Comparison of ENCODE assay signal across 17 cellular contexts in the genomic region with DNA sequence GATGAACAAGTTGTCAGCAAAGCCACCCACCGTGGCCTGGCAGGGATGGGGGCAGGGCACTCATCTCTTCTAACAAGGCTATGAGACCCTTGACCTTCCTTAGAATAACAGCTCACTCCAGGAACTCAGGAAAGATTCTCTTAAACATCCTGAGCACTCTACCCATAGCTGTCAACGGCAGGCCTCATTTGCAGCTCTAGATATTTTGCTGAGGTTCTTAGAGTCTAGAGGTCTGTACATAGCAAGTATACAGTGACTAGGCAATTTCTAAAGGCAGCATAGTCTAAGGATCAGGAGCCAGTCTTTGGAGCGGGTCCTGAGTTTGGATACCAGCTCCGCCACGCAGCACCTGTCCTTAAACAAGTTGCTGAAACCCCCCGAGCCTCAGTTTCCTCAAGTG. TPM values are rescaled to one million over a fixed set of nuclear protein-coding genes. Genes with fewer than 3 reads are reported as not detected.
DNase-seq lines count a peak whose midpoint lies in the region; ATAC-seq, FAIRE-seq and TF ChIP-seq lines count a peak whose summit lies in the region.
"Had no signal": no experiment of that assay in that cellular context is flagged by ENCODE, and none has a peak within 500 bp of the region (broad histone marks: within the 10 kb centered on the region; RNA-seq: fewer than 3 reads in every experiment).

No MANE protein-coding gene starts in this region.

- peaks cover 3% of the 10 kb centered on the region for H3K23me2 ChIP-seq in H1 (ENCODE audit: low read depth, low read length)

- DNase-seq in HepG2 (ENCODE audit: low spot score) (no peak), right lobe of liver (no peak), H1 (ENCODE audit: low read depth in 1 of 2, low spot score in 2 of 2) (peak in 1 of 2 experiments; percentile 45), uterus (no peak), midbrain (lab: John Stamatoyannopoulos, UW) (no peak), NCI-H446 (lab: John Stamatoyannopoulos, UW) (no peak)
- DNase-seq in stimulated activated CD8-positive, alpha-beta memory T cell treated with anti-CD3 and anti-CD28 coated beads, Interleukin-4, amount 100 ng/mL, for 48 hours = no peak
- DNase-seq: activated B cell treated with CpG ODN at 0.5 μM for 24 hours; activated naive CD4-positive, alpha-beta T cell treated with anti-CD3 and anti-CD28 coated beads for 36 hours; Caco-2; mammary epithelial cell; NCI-H187; NCI-H510A treated with DMSO at 0.1 percent for 48 hours; RPMI8226; stimulated activated CD4-positive, alpha-beta T cell treated with anti-CD3 and anti-CD28 coated beads, Interleukin-12 subunit alpha, Interleukin-12 subunit beta, amount 100 ng/mL, for 4 hours had no signal

- WGBS in HepG2 (ENCODE audit: low lambda C conversion rate) = 32% methylated on average over 6 of the region's 6 CpGs
- 39% methylated on average over 2 of the region's 6 CpGs for WGBS in right lobe of liver (ENCODE audit: insufficient coverage, low coverage, low lambda C conversion rate, missing lambda C conversion rate)
- 55% methylated on average over 6 of the region's 6 CpGs; no CpG with 5 or more reads in 1 of the 2 experiments for WGBS in H1 (ENCODE audit: extremely low coverage in 1 of 2, insufficient coverage in 1 of 2, insufficient read length in 1 of 2, insufficient replicate concordance in 2 of 2, low coverage in 1 of 2, low lambda C conversion rate in 2 of 2, missing lambda C conversion rate in 1 of 2), 2 experiments

- H3K56ac ChIP-seq in H1 (replicated peaks; ENCODE audit: insufficient read length, low read depth, low read length) = no peak overlapping the region

- FAIRE-seq in HepG2 (lab: Jason Lieb, UNC) = no peak
- FAIRE-seq in H1 (lab: Jason Lieb, UNC) = no peak
- FAIRE-seq: GM12891 had no signal

- H3K79me2 ChIP-seq in HepG2 (ENCODE audit: insufficient read depth, low read length) (no peaks in the 10 kb centered on the region), H1 (ENCODE audit: control insufficient read depth in 1 of 2, insufficient read depth in 2 of 2, low read length in 2 of 2) (peaks cover 28 to 93% of the 10 kb centered on the region in 2 experiments)

- no peak for TF ChIP-seq CTCF in HepG2 (CRISPR knock-in tag; IDR thresholded peaks at IDR 0.05)
- no peak for TF ChIP-seq CTCF in right lobe of liver (IDR thresholded peaks at IDR 0.05)
- TF ChIP-seq CTCF in H1 (IDR thresholded peaks at IDR 0.05; ENCODE audit: control extremely low read depth in 1 of 3, insufficient read depth in 1 of 3, low read depth in 1 of 3, low read length in 3 of 3) = no peak
- TF ChIP-seq CTCF in nephron (IDR thresholded peaks at IDR 0.05; ENCODE audit: unreplicated experiment in 3 of 3) = no peak
- TF ChIP-seq CTCF in uterus (IDR thresholded peaks at IDR 0.05) = no peak

- peaks cover 6% of the 10 kb centered on the region for H3K36me3 Mint-ChIP-seq in nephron (ENCODE audit: low read depth)

- no peak overlapping the region for H3K9ac ChIP-seq in HepG2 (ENCODE audit: insufficient read depth, low read depth, low read length)
- no peak overlapping the region for H3K9ac ChIP-seq in H1 (replicated peaks in 1 of 4; ENCODE audit: extremely low read depth in 1 of 4, low read depth in 3 of 4, low read length in 3 of 4)

- H3K23ac ChIP-seq in H1 (ENCODE audit: insufficient read length) = no peak overlapping the region

- no peak overlapping the region for H3K27ac ChIP-seq in HepG2 (ENCODE audit: extremely low read length, insufficient read depth, low read length)
- no peak overlapping the region for H3K27ac ChIP-seq in right lobe of liver
- H3K27ac ChIP-seq in H1 (ENCODE audit: low read depth, low read length) = no peak overlapping the region
- peak overlapping the region; percentile 76 to 77 for H3K27ac ChIP-seq in uterus

- TF ChIP-seq EP300 in HepG2 (IDR thresholded peaks at IDR 0.05; ENCODE audit: low read depth in 2 of 2, low read length in 2 of 2) (no peak), HepG2 (CRISPR knock-in tag; IDR thresholded peaks at IDR 0.05; ENCODE audit: borderline replicate concordance) (no peak), H1 (IDR thresholded peaks at IDR 0.05; ENCODE audit: borderline replicate concordance in 1 of 2, low read depth in 2 of 2, low read length in 2 of 2) (no peak)

- intact Hi-C loops in HepG2 (cut with micrococcal nuclease; ENCODE audit: unreplicated experiment) (no loop called here), right lobe of liver (cut with DNase I) (no loop called here), uterus (cut with DNase I; ENCODE audit: low total_unique reads) (no loop called here)

- H2AK5ac ChIP-seq in H1 (ENCODE audit: low read depth, low read length) = peak overlapping the region; percentile 84; the same call in 1 of the 2 replicates

- TF ChIP-seq RAD21 in HepG2 (CRISPR knock-in tag; IDR thresholded peaks at IDR 0.05) (no peak), H1 (IDR thresholded peaks at IDR 0.05 in 1 of 2, conservative IDR thresholded peaks at IDR 0.05 in 1 of 2; ENCODE audit: low read depth in 2 of 2, low read length in 2 of 2) (no peak)

- no peaks in the 10 kb centered on the region for H3K27me3 Mint-ChIP-seq in nephron (ENCODE audit: low read depth)
- H3K27me3 Mint-ChIP-seq: activated B cell treated with CpG ODN at 0.5 μM for 24 hours had no signal

- H3K4me3 ChIP-seq in HepG2 (replicated peaks in 1 of 3; ENCODE audit: insufficient read depth in 1 of 3, low read depth in 2 of 3, low read length in 3 of 3) = no peak overlapping the region
- no peak overlapping the region for H3K4me3 ChIP-seq in right lobe of liver
- H3K4me3 ChIP-seq in H1 (ENCODE audit: extremely low read depth in 1 of 4, insufficient read depth in 2 of 4, low read depth in 3 of 4, low read length in 4 of 4) = peak overlapping the region in 1 of 4 experiments; percentile 54; a peak in 2 of 8 replicates
- H3K4me3 ChIP-seq in uterus = no peak overlapping the region

- H3K4ac ChIP-seq in H1 (replicated peaks; ENCODE audit: insufficient read length, low read depth, low read length) = no peak overlapping the region

- in situ Hi-C loops in HepG2 (cut with HindIII; ENCODE audit: extremely low pct_ligation_motif_present, low pct_unique_long_range_greater_than_20kb) = no loop called here

- H2BK120ac ChIP-seq in H1 (replicated peaks; ENCODE audit: low read depth, low read length) = peak overlapping the region; percentile 33

- H3K36me3 ChIP-seq in HepG2 (replicated peaks in 1 of 2; ENCODE audit: control insufficient read depth in 1 of 2, insufficient read depth in 2 of 2, low read length in 2 of 2) (no peaks in the 10 kb centered on the region), right lobe of liver (no peaks in the 10 kb centered on the region), H1 (ENCODE audit: control insufficient read depth in 2 of 4, insufficient read depth in 4 of 4, low read length in 3 of 4) (no peaks in the 10 kb centered on the region), uterus (no peaks in the 10 kb centered on the region)

- H3K27ac Mint-ChIP-seq in nephron = peak overlapping the region; percentile 97 to 99 (median 97)
- H3K27ac Mint-ChIP-seq: activated B cell treated with CpG ODN at 0.5 μM for 24 hours; activated naive CD4-positive, alpha-beta T cell treated with anti-CD3 and anti-CD28 coated beads for 36 hours had no signal

- no peak for ATAC-seq in HepG2
- ATAC-seq in right lobe of liver = no peak

- peak overlapping the region; percentile 40; the same call in 1 of the 2 replicates for H3K18ac ChIP-seq in H1 (ENCODE audit: extremely low read depth, low read length)

- H3K9me3 Mint-ChIP-seq in nephron = peaks cover 6% of the 10 kb centered on the region

- CTCF ChIA-PET in HepG2 (lab: Yijun Ruan, JAX; ENCODE audit: low intra/inter-chr PET ratio, low total read pairs) (no interaction called here), H1 (lab: Charles Lee; ENCODE audit: partially characterized antibody) (interaction anchor here (1.1 to 3.0 kb wide), 8 partner anchors 9 to 178 kb away, joined by 3 to 11 read pairs (median 4); partner anchors contain the start of gene UBR2)

- H4K5ac ChIP-seq in H1 (ENCODE audit: insufficient read length, low read depth, low read length) = peak overlapping the region; percentile 68

- 0 out of 2 replicates have a peak overlapping the region, but pooled peaks have one; percentile 66 for H2BK15ac ChIP-seq in H1 (ENCODE audit: low read length)

- BruUV-seq in HepG2 (replicated peaks; lab: Mats Ljungman, UMichigan) = no TSS peak

- H2BK20ac ChIP-seq in H1 (ENCODE audit: low read length) = peak overlapping the region; percentile 77

- TF ChIP-seq POLR2A in HepG2 (IDR thresholded peaks at IDR 0.05; ENCODE audit: insufficient read depth in 1 of 2, low read depth in 2 of 2, low read length in 2 of 2) = no peak
- TF ChIP-seq POLR2A in right lobe of liver (IDR thresholded peaks at IDR 0.05) = no peak
- TF ChIP-seq POLR2A in H1 (IDR thresholded peaks at IDR 0.05; ENCODE audit: control extremely low read depth in 1 of 2, low read depth in 2 of 2, low read length in 2 of 2) = no peak
- TF ChIP-seq POLR2A in uterus (IDR thresholded peaks at IDR 0.05) = no peak

- H3K4me2 ChIP-seq in HepG2 (ENCODE audit: low read depth, low read length) (no peak overlapping the region), H1 (ENCODE audit: insufficient read depth in 1 of 2, low read depth in 2 of 2, low read length in 2 of 2) (peak overlapping the region; percentile 73 to 90)

- H3K4me1 Mint-ChIP-seq in nephron = peaks cover 48% of the 10 kb centered on the region

- H3K4me1 ChIP-seq in HepG2 (ENCODE audit: insufficient read depth, low read length) (no peaks in the 10 kb centered on the region), right lobe of liver (no peaks in the 10 kb centered on the region), H1 (replicated peaks in 1 of 4; ENCODE audit: control insufficient read depth in 3 of 4, insufficient read depth in 4 of 4, low read length in 3 of 4) (peaks cover 32 to 56% (median 44%) of the 10 kb centered on the region in 4 experiments), uterus (no peaks in the 10 kb centered on the region)
- H3K4me1 ChIP-seq: Caco-2 had no signal

- no peak overlapping the region for H4K8ac ChIP-seq in H1 (ENCODE audit: extremely low read depth, insufficient read depth, low read length)

- POLR2A ChIA-PET in HepG2 (lab: Yijun Ruan, JAX) = interaction anchor here (0.6 kb wide), 1 partner anchor 129 kb away, joined by 3 read pairs; no protein-coding TSS in a partner anchor
- POLR2A ChIA-PET in H1 (lab: Charles Lee; ENCODE audit: partially characterized antibody) = interaction anchor here (0.9 to 6.2 kb wide), 3 partner anchors 11 to 21 kb away, joined by 3 to 88 read pairs (median 6); partner anchors contain the start of gene TRERF1

- H3K9me3 ChIP-seq in HepG2 (ENCODE audit: low read length) (no peaks in the 10 kb centered on the region), right lobe of liver (no peaks in the 10 kb centered on the region), H1 (ENCODE audit: insufficient read depth in 2 of 2, low read depth in 1 of 2, low read length in 1 of 2) (no peaks in the 10 kb centered on the region; a peak in 1 of 4 replicates), uterus (no peaks in the 10 kb centered on the region)
- H3K9me3 ChIP-seq: Caco-2 had no signal

- H2BK12ac ChIP-seq in H1 (ENCODE audit: low read depth, low read length) = 0 out of 2 replicates have a peak overlapping the region, but pooled peaks have one; percentile 53

- H4K20me1 ChIP-seq in HepG2 (ENCODE audit: insufficient read depth, low read length) (no peaks in the 10 kb centered on the region; the same call in 1 of the 2 replicates), H1 (replicated peaks in 1 of 2; ENCODE audit: control insufficient read depth in 1 of 2, insufficient read depth in 2 of 2, low read length in 2 of 2) (peaks cover 0 to 2% of the 10 kb centered on the region in 2 experiments)

- H3K4me3 Mint-ChIP-seq in nephron = peak overlapping the region in 1 of 3 experiments; percentile 14
- H3K4me3 Mint-ChIP-seq: activated B cell treated with CpG ODN at 0.5 μM for 24 hours; activated naive CD4-positive, alpha-beta T cell treated with anti-CD3 and anti-CD28 coated beads for 36 hours had no signal

- H2AFZ ChIP-seq in HepG2 (ENCODE audit: low read length) = no peak overlapping the region
- H2AFZ ChIP-seq in H1 (ENCODE audit: low read length) = no peak overlapping the region

- H3K27me3 ChIP-seq in HepG2 (ENCODE audit: control insufficient read depth in 1 of 2, insufficient read depth in 2 of 2, low read length in 2 of 2) (peaks cover 0 to 40% of the 10 kb centered on the region in 2 experiments; a peak in 2 of 5 replicates), right lobe of liver (no peaks in the 10 kb centered on the region), H1 (replicated peaks in 1 of 4; ENCODE audit: control insufficient read depth in 3 of 4, extremely low read depth in 1 of 4, insufficient read depth in 3 of 4, low read length in 3 of 4) (no peaks in the 10 kb centered on the region), uterus (no peaks in the 10 kb centered on the region)

- H4K91ac ChIP-seq in H1 (replicated peaks; ENCODE audit: insufficient read length, low read length) = no peak overlapping the region

- no peak overlapping the region for H3K14ac ChIP-seq in H1 (ENCODE audit: insufficient read length)

- H3K79me1 ChIP-seq in H1 (ENCODE audit: low read depth, low read length) = peaks cover 6% of the 10 kb centered on the region

- H2BK5ac ChIP-seq in H1 (ENCODE audit: low read depth, low read length) = peak overlapping the region; percentile 90

RNA-seq across cellular contexts. Expression of gene TRERF1, which starts 11.7 kb away (rescaled TPM):
- total RNA-seq in HepG2 (2016; rRNA removed; fragmentation: Illumina TruSeq; extraction: Trizol) = 0.02 TPM in 1 of 2 replicates, not detected in the other
- total RNA-seq in HepG2 (2016; cell fraction: cytosol; rRNA removed; fragmentation: Illumina TruSeq; extraction: Trizol; ENCODE audit: low read depth) = 0.09 TPM in 1 of 2 replicates, not detected in the other
- not detected in 2 replicates for total RNA-seq in HepG2 (2016; cell fraction: insoluble cytoplasmic fraction; rRNA removed; fragmentation: Illumina TruSeq; extraction: Trizol)
- total RNA-seq in HepG2 (2016; cell fraction: membrane; rRNA removed; fragmentation: Illumina TruSeq; extraction: Trizol) = 0.03 TPM in 1 of 2 replicates, not detected in the other
- total RNA-seq in HepG2 (2016; cell fraction: nucleus; rRNA removed; fragmentation: Illumina TruSeq; extraction: Trizol) = 0.09 TPM in 1 of 2 replicates, not detected in the other
- polyA plus RNA-seq in HepG2 (2011; rRNA removed) = 0.03 TPM in 1 of 2 replicates, not detected in the other
- 0.01 TPM in 1 of 2 replicates, not detected in the other for polyA plus RNA-seq in HepG2 (2011; cell fraction: cytosol; rRNA removed)
- 0.06 and 0.07 TPM in 2 replicates for polyA plus RNA-seq in HepG2 (2011; cell fraction: nucleus; rRNA removed)
- polyA plus RNA-seq in HepG2 (2012) = 0.05 and 0.07 TPM in 2 replicates
- not detected in 2 replicates for polyA plus RNA-seq in HepG2 (2016; cell fraction: cytosol; fragmentation: Illumina TruSeq; extraction: Trizol; ENCODE audit: low read depth)
- polyA plus RNA-seq in HepG2 (2016; cell fraction: insoluble cytoplasmic fraction; fragmentation: Illumina TruSeq; extraction: Trizol; ENCODE audit: low read depth) = 0.08 TPM in 1 of 2 replicates, not detected in the other
- polyA plus RNA-seq in HepG2 (2016; cell fraction: membrane; fragmentation: Illumina TruSeq; extraction: Trizol; ENCODE audit: low read depth) = not detected in 2 replicates
- 0.08 TPM in 1 of 2 replicates, not detected in the other for polyA plus RNA-seq in HepG2 (2016; cell fraction: nucleus; fragmentation: Illumina TruSeq; extraction: Trizol; ENCODE audit: insufficient read depth, low read depth)
- polyA minus RNA-seq in HepG2 (2011; rRNA and poly(A)+ RNA removed; ENCODE audit: low replicate concordance) = 0.16 and 3.9 TPM in 2 replicates
- not detected in 2 replicates for polyA minus RNA-seq in HepG2 (2011; cell fraction: cytosol; rRNA and poly(A)+ RNA removed)
- polyA minus RNA-seq in HepG2 (2011; cell fraction: nucleus; rRNA and poly(A)+ RNA removed) = 0.12 and 0.13 TPM in 2 replicates
- total RNA-seq in right lobe of liver = 1 to 10 TPM in 1 of 6 experiments, under 1 TPM in 5; 0.29 to 1.2 (median 0.60) TPM
- 21.5 and 22.8 TPM in 2 replicates for total RNA-seq in H1 (2021; fragmentation: NEBNext Ultra II Directional; extraction: Animal tissue kit (Norgen Biotek cat#: 25700))
- polyA plus RNA-seq in H1 (2011; rRNA removed) = 10.8 and 14.9 TPM in 2 replicates
- 7.8 TPM for polyA plus RNA-seq in H1 (2011; cell fraction: cytosol; rRNA removed)
- 23.3 TPM for polyA plus RNA-seq in H1 (2011; cell fraction: nucleus; rRNA removed)
- polyA plus RNA-seq in H1 (2012, experiment 1 of 2) = 14.0 to 17.0 TPM (median 15.2 TPM) in 4 replicates
- 3.9 TPM for polyA plus RNA-seq in H1 (2012, experiment 2 of 2)
- polyA plus RNA-seq in H1 (2013, experiment 1 of 2) = 10.3 TPM
- 10.3 TPM for polyA plus RNA-seq in H1 (2013, experiment 2 of 2)
- polyA minus RNA-seq in H1 (2011; rRNA and poly(A)+ RNA removed) = 12.4 and 15.8 TPM in 2 replicates
- polyA minus RNA-seq in H1 (2011; cell fraction: cytosol; rRNA and poly(A)+ RNA removed) = 14.0 TPM
- 18.1 TPM for polyA minus RNA-seq in H1 (2011; cell fraction: nucleus; rRNA and poly(A)+ RNA removed)
- 10 to 100 TPM in 2 of 4 donors, 1 to 10 TPM in 2; 3.3 to 16.3 (median 7.2) TPM for total RNA-seq in uterus

Comparison
In these comparisons a context has a peak if more than half of its experiments do, and no peak if none do; other contexts are left out.
1. H3K27ac ChIP-seq: peak in uterus (2 of 2); none in HepG2 (single experiment), right lobe of liver (0 of 3) and H1 (single experiment).
2. Of the 41 proteins assayed by ChIP-seq in both HepG2 and H1: peak only in HepG2: none; only in H1: CHD2; in both: none; in neither: 40.